ENCODE assay signal across 8 cellular contexts in genomic region chr11:75576445-75577049, GRCh38. TPM values are rescaled to one million over a fixed set of nuclear protein-coding genes. Genes with fewer than 3 reads are reported as not detected.
DNase-seq lines count a peak whose midpoint lies in the region; FAIRE-seq and TF ChIP-seq lines count a peak whose summit lies in the region.

No MANE protein-coding gene starts in this region.

- H3K18ac ChIP-seq in mesendoderm (ENCODE audit: low read length): no peak overlapping the region

- no peak overlapping the region for H3K23ac ChIP-seq in mesendoderm (ENCODE audit: low read length)

- H2AK5ac ChIP-seq in mesendoderm (ENCODE audit: low read length): no peak overlapping the region

- no peak overlapping the region for H2BK5ac ChIP-seq in mesendoderm (ENCODE audit: low read length)

- no peaks in the 10 kb centered on the region for H3K79me1 ChIP-seq in mesendoderm (ENCODE audit: low read length)

- no peak overlapping the region for H4K5ac ChIP-seq in mesendoderm (ENCODE audit: low read length)

- H3K27ac ChIP-seq in mesendoderm (ENCODE audit: low read depth, low read length) (no peak overlapping the region), smooth muscle cell (ENCODE audit: low read depth) (no peak overlapping the region)

- H3K9ac ChIP-seq in mesendoderm (ENCODE audit: low read length) (no peak overlapping the region), smooth muscle cell (ENCODE audit: low read depth) (no peak overlapping the region)

- no peak overlapping the region for H2AFZ ChIP-seq in smooth muscle cell (ENCODE audit: low read depth)

- H3K36me3 ChIP-seq in mesendoderm (ENCODE audit: control insufficient read depth, insufficient read depth, low read length) (peaks cover 18% of the 10 kb centered on the region), smooth muscle cell (ENCODE audit: low read depth) (no peaks in the 10 kb centered on the region)

- H3K79me2 ChIP-seq in mesendoderm (ENCODE audit: control insufficient read depth, insufficient read depth, low read length): no peaks in the 10 kb centered on the region
- no peaks in the 10 kb centered on the region for H3K79me2 ChIP-seq in smooth muscle cell (ENCODE audit: low read depth)

- DNase-seq in GM12864 (ENCODE audit: low read depth): no peak
- peak in 71 of 76 experiments; percentile 10 to 80 (median 56) for DNase-seq in HUDEP-2 (lab: John Stamatoyannopoulos, UW; ENCODE audit: unreplicated experiment in 76 of 76)
- DNase-seq in astrocyte of the hippocampus (ENCODE audit: low read depth, low spot score): peak; percentile 79
- DNase-seq in mesendoderm: peak; percentile 94
- no peak for DNase-seq in smooth muscle cell (lab: John Stamatoyannopoulos, UW; ENCODE audit: unreplicated experiment)
- no peak for DNase-seq in frontal cortex (ENCODE audit: low spot score in 2 of 2)
- no peak for DNase-seq in NCI-H2029 (lab: John Stamatoyannopoulos, UW)
- DNase-seq in DMS153 (lab: John Stamatoyannopoulos, UW): no peak

- WGBS in mesendoderm (ENCODE audit: extremely low coverage, insufficient coverage, low lambda C conversion rate): no CpG with 5 or more reads among the region's 12 CpGs
- WGBS in smooth muscle cell (ENCODE audit: low lambda C conversion rate): 37% methylated on average over 12 of the region's 12 CpGs

- H4K20me1 ChIP-seq in smooth muscle cell (ENCODE audit: low read depth): peaks cover 44% of the 10 kb centered on the region

- no peaks in the 10 kb centered on the region for H3K27me3 ChIP-seq in mesendoderm (ENCODE audit: insufficient read depth, low read length, poor library complexity)
- H3K27me3 ChIP-seq in smooth muscle cell (ENCODE audit: low read depth): no peaks in the 10 kb centered on the region

- FAIRE-seq in frontal cortex (lab: Jason Lieb, UNC): no peak

- H2BK120ac ChIP-seq in mesendoderm (ENCODE audit: low read depth, low read length): no peak overlapping the region

- TF ChIP-seq CTCF in GM12864 (IDR thresholded peaks at IDR 0.05; ENCODE audit: low read depth, low read length, missing control alignments) (peak; percentile 8), smooth muscle cell (IDR thresholded peaks at IDR 0.05; ENCODE audit: borderline replicate concordance, insufficient read depth, poor library complexity, severe bottlenecking) (no peak)

- no peak overlapping the region for H4K8ac ChIP-seq in mesendoderm (ENCODE audit: low read depth, low read length)

- H3F3A ChIP-seq in smooth muscle cell (ENCODE audit: low read depth): peaks cover 61% of the 10 kb centered on the region

- H3K9me3 ChIP-seq in smooth muscle cell (replicated peaks; ENCODE audit: low read depth): no peaks in the 10 kb centered on the region

- peak overlapping the region; percentile 9 for H3K56ac ChIP-seq in mesendoderm (ENCODE audit: low read length)

- H3K4ac ChIP-seq in mesendoderm (ENCODE audit: low read depth, low read length): no peak overlapping the region

- H2BK15ac ChIP-seq in mesendoderm (replicated peaks; ENCODE audit: low read depth): no peak overlapping the region

- H3K4me1 ChIP-seq in mesendoderm (ENCODE audit: control insufficient read depth, low read depth, low read length) (no peaks in the 10 kb centered on the region), smooth muscle cell (ENCODE audit: low read depth) (no peaks in the 10 kb centered on the region)

- H3K4me2 ChIP-seq in mesendoderm (ENCODE audit: low read length) (no peak overlapping the region), smooth muscle cell (no peak overlapping the region)

- no peak overlapping the region for H3K4me3 ChIP-seq in GM12864 (ENCODE audit: low read depth, low read length)
- H3K4me3 ChIP-seq in mesendoderm (ENCODE audit: low read length): no peak overlapping the region
- H3K4me3 ChIP-seq in smooth muscle cell: no peak overlapping the region

RNA-seq across cellular contexts. Expression of gene SERPINH1, which starts 14.5 kb away (rescaled TPM):
- 398 TPM for polyA plus RNA-seq in mesendoderm (2013, experiment 1 of 2)
- 396 TPM for polyA plus RNA-seq in mesendoderm (2013, experiment 2 of 2)
- total RNA-seq in smooth muscle cell: 2,653 and 2,895 TPM in 2 replicates
- polyA plus RNA-seq in smooth muscle cell: 1,110 and 1,493 TPM in 2 replicates
- 20.0 TPM for total RNA-seq in frontal cortex

RNA-seq across cellular contexts. Expression of gene GDPD5, which starts 50.8 kb away (rescaled TPM):
- 10.9 TPM for polyA plus RNA-seq in mesendoderm (2013, experiment 1 of 2)
- 11.4 TPM for polyA plus RNA-seq in mesendoderm (2013, experiment 2 of 2)
- 2.3 and 3.2 TPM in 2 replicates for total RNA-seq in smooth muscle cell
- polyA plus RNA-seq in smooth muscle cell: 5.8 and 7.1 TPM in 2 replicates
- total RNA-seq in frontal cortex: 12.2 TPM

Comparison
In these comparisons a context has a peak if more than half of its experiments do, and no peak if none do; other contexts are left out.
1. DNase-seq: peak in HUDEP-2 (71 of 76), astrocyte of the hippocampus (single experiment) and mesendoderm (single experiment); none in GM12864 (single experiment), smooth muscle cell (single experiment), frontal cortex (0 of 2), NCI-H2029 (single experiment) and DMS153 (single experiment).
2. RNA of gene SERPINH1, which starts 14.5 kb away (total RNA-seq): 2,653 to 2,895 TPM in smooth muscle cell; 20.0 TPM in frontal cortex (single experiment); every median in the first group is over 100 times any median in the second.